ENCODE assay signal across 8 cellular contexts in the genomic region with DNA sequence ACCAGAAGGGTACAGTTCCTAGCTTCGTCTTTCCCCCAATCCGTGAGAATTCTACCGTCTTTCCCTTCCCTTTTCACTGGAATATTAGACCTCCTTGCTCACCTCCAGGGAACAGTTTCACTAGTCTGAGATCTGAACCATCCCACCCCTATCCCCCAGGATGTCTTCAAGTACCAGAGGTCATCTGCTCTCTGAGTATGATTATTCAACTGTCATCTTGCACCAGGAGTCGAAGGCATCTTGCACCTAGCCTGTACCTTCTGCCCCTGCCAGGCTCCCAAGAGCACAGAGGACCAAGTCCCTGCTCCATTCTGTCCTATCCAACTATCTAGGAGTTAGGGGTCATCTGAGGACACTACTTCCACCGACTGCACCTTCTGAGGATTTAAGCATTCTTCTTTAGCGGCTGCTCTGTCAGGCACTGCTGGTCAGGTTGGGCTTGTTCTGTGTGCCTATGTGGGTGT. TPM values are rescaled to one million over a fixed set of nuclear protein-coding genes. Genes with fewer than 3 reads are reported as not detected.
DNase-seq lines count a peak whose midpoint lies in the region; ATAC-seq and TF ChIP-seq lines count a peak whose summit lies in the region.

No MANE protein-coding gene starts in this region.

- H4K8ac ChIP-seq in trophoblast cell (ENCODE audit: low read depth, low read length): no peak overlapping the region

- H3K18ac ChIP-seq in trophoblast cell (ENCODE audit: low read length): peak overlapping the region; percentile 98

- H3K4me2 ChIP-seq in trophoblast cell (ENCODE audit: low read length): peak overlapping the region; percentile 82

- H3K14ac ChIP-seq in trophoblast cell (ENCODE audit: low read length): peak overlapping the region; percentile 98

- ATAC-seq in esophagus mucosa: peak; percentile 11

- H4K91ac ChIP-seq in trophoblast cell (ENCODE audit: low read depth, low read length): no peak overlapping the region

- H2AK5ac ChIP-seq in trophoblast cell (ENCODE audit: low read length): no peak overlapping the region

- H3K4me1 ChIP-seq in SJSA1 (replicated peaks) (peaks cover 9% of the 10 kb centered on the region; the same call in 1 of the 2 replicates), trophoblast cell (ENCODE audit: control insufficient read depth in 1 of 2, insufficient read depth in 2 of 2, low read length in 2 of 2) (peaks cover 4 to 11% of the 10 kb centered on the region in 2 experiments)

- peaks cover 6% of the 10 kb centered on the region for H3K79me1 ChIP-seq in trophoblast cell (ENCODE audit: low read length)

- peak overlapping the region; percentile 25 for H2BK120ac ChIP-seq in trophoblast cell (ENCODE audit: insufficient read depth, low read length, poor library complexity)

- peak overlapping the region; percentile 96 for H3K4ac ChIP-seq in trophoblast cell (ENCODE audit: low read depth, low read length)

- H3K23ac ChIP-seq in trophoblast cell (ENCODE audit: low read length): no peak overlapping the region

- no peaks in the 10 kb centered on the region for H3K27me3 ChIP-seq in SJSA1 (replicated peaks)
- no peaks in the 10 kb centered on the region for H3K27me3 ChIP-seq in trophoblast cell (ENCODE audit: insufficient read depth, low read length)

- H3K4me3 ChIP-seq in GM12875 (ENCODE audit: low read depth, low read length) (peak overlapping the region; percentile 83), SJSA1 (peak overlapping the region; percentile 87), trophoblast cell (ENCODE audit: low read depth, low read length) (peak overlapping the region; percentile 95)

- H3K9me3 ChIP-seq in SJSA1 (replicated peaks): no peaks in the 10 kb centered on the region
- H3K9me3 ChIP-seq in trophoblast cell (ENCODE audit: insufficient read depth, low read depth, low read length): no peaks in the 10 kb centered on the region

- no peak overlapping the region for H2AFZ ChIP-seq in trophoblast cell (ENCODE audit: insufficient read depth, low read length, poor library complexity)

- no peak overlapping the region for H3K27ac ChIP-seq in SJSA1
- H3K27ac ChIP-seq in trophoblast cell (ENCODE audit: low read depth, low read length): no peak overlapping the region

- DNase-seq in SJSA1 (ENCODE audit: low read depth in 1 of 2, low spot score in 2 of 2): no peak
- DNase-seq in trophoblast cell: peak in 1 of 2 donors; percentile 64
- DNase-seq in GM19240 (ENCODE audit: insufficient read length, low spot score): no peak
- no peak for DNase-seq in NCI-H1048 (lab: John Stamatoyannopoulos, UW)
- no peak for DNase-seq in LoVo (ENCODE audit: low spot score)
- DNase-seq in germinal center (ENCODE audit: low spot score): no peak

- H3K36me3 ChIP-seq in SJSA1: peaks cover 3% of the 10 kb centered on the region; the same call in 1 of the 2 replicates
- H3K36me3 ChIP-seq in trophoblast cell (ENCODE audit: control insufficient read depth in 1 of 2, insufficient read depth in 2 of 2, low read length in 2 of 2): no peaks in the 10 kb centered on the region

- no peak overlapping the region for H4K12ac ChIP-seq in trophoblast cell (ENCODE audit: low read depth, low read length)

- H3K9ac ChIP-seq in trophoblast cell (ENCODE audit: low read length): peak overlapping the region; percentile 92

- no peak overlapping the region for H2BK5ac ChIP-seq in trophoblast cell (ENCODE audit: low read depth, low read length, poor library complexity)

- WGBS in trophoblast cell (ENCODE audit: extremely low coverage, insufficient coverage, insufficient read length): no CpG with 5 or more reads among the region's 6 CpGs

- H2BK12ac ChIP-seq in trophoblast cell (ENCODE audit: low read length): no peak overlapping the region

- H3K79me2 ChIP-seq in trophoblast cell (ENCODE audit: control insufficient read depth, insufficient read depth, low read length, poor library complexity): peaks cover 6% of the 10 kb centered on the region

- no peak for TF ChIP-seq CTCF in GM12875 (IDR thresholded peaks at IDR 0.05; ENCODE audit: borderline replicate concordance, insufficient read depth, low read depth, low read length)

RNA-seq across cellular contexts. Expression of gene ACER3, which starts 0.8 kb away (rescaled TPM):
- total RNA-seq in SJSA1 (2014; rRNA removed; shearing (Covaris generic)): 13.2 and 13.9 TPM in 2 replicates
- 26.0 TPM for total RNA-seq in esophagus mucosa
- 15.8 and 15.9 TPM in 2 replicates for polyA plus RNA-seq in trophoblast cell (2013)
